8 cellular contexts compared by ENCODE assay signal in genomic region chr20:3408251-3408637, GRCh38. TPM values are rescaled to one million over a fixed set of nuclear protein-coding genes. Genes with fewer than 3 reads are reported as not detected.
DNase-seq lines count a peak whose midpoint lies in the region; ATAC-seq, FAIRE-seq and TF ChIP-seq lines count a peak whose summit lies in the region.

No MANE protein-coding gene starts in this region.

- H3K36me3 Mint-ChIP-seq in T-cell: no peaks in the 10 kb centered on the region

- POLR2A ChIA-PET in T-cell (lab: Charles Lee): interaction anchor here (0.6 to 1.2 kb wide), 3 partner anchors 12 to 755 kb away, joined by 3 to 7 read pairs (median 4); partner anchors contain the start of gene NOP56 (in 1 of the 2)

- ATAC-seq in T-cell (replicated peaks in 1 of 4): no peak
- ATAC-seq in GM18858 (IDR thresholded peaks at IDR 0.05; ENCODE audit: unreplicated experiment): no peak
- no peak for ATAC-seq in GM19397 (IDR thresholded peaks at IDR 0.05; ENCODE audit: unreplicated experiment)

- FAIRE-seq in H54 (lab: Jason Lieb, UNC): no peak

- H3K4me1 Mint-ChIP-seq in T-cell: peaks cover 26 to 39% (median 35%) of the 10 kb centered on the region in 3 donors

- no peaks in the 10 kb centered on the region for H3K9me3 Mint-ChIP-seq in T-cell

- peak overlapping the region; percentile 94 to 96 for H3K27ac Mint-ChIP-seq in T-cell

- TF ChIP-seq POLR2A in H54 (IDR thresholded peaks at IDR 0.05; ENCODE audit: low read depth, low read length): no peak

- H3K4me3 ChIP-seq in GM12864 (ENCODE audit: low read depth, low read length) (peak overlapping the region; percentile 53), fibroblast of pulmonary artery (replicated peaks; ENCODE audit: low read depth, low read length) (peak overlapping the region; percentile 90), retinal pigment epithelial cell (ENCODE audit: low read length) (peak overlapping the region; percentile 84)

- TF ChIP-seq CTCF in GM12864 (IDR thresholded peaks at IDR 0.05; ENCODE audit: low read depth, low read length, missing control alignments) (no peak), fibroblast of pulmonary artery (IDR thresholded peaks at IDR 0.05; ENCODE audit: low read length, missing control alignments) (no peak), retinal pigment epithelial cell (conservative IDR thresholded peaks at IDR 0.05; ENCODE audit: low read depth, low read length) (no peak)

- no peaks in the 10 kb centered on the region for H3K27me3 Mint-ChIP-seq in T-cell

- DNase-seq in GM12864 (ENCODE audit: low read depth) (no peak), T-cell (no peak), fibroblast of pulmonary artery (ENCODE audit: low read depth) (no peak), retinal pigment epithelial cell (ENCODE audit: low read depth) (no peak), SIG-M5 (lab: John Stamatoyannopoulos, UW) (no peak), H54 (ENCODE audit: insufficient read length, low spot score) (no peak)

- peak overlapping the region; percentile 94 to 98 (median 96) for H3K4me3 Mint-ChIP-seq in T-cell

- CTCF ChIA-PET in T-cell (lab: Charles Lee): interaction anchor here in 1 of 2 donors (0.6 to 1.4 kb wide), 3 partner anchors 12 to 62 kb away, joined by 3 to 5 read pairs (median 5); partner anchors contain the start of gene ATRN

RNA-seq across cellular contexts. Expression of gene DNAAF9, which starts 0.8 kb away (rescaled TPM):
- 1 to 10 TPM; 4.9 to 6.2 (median 5.6) TPM for total RNA-seq in T-cell
